In the genomic region with DNA sequence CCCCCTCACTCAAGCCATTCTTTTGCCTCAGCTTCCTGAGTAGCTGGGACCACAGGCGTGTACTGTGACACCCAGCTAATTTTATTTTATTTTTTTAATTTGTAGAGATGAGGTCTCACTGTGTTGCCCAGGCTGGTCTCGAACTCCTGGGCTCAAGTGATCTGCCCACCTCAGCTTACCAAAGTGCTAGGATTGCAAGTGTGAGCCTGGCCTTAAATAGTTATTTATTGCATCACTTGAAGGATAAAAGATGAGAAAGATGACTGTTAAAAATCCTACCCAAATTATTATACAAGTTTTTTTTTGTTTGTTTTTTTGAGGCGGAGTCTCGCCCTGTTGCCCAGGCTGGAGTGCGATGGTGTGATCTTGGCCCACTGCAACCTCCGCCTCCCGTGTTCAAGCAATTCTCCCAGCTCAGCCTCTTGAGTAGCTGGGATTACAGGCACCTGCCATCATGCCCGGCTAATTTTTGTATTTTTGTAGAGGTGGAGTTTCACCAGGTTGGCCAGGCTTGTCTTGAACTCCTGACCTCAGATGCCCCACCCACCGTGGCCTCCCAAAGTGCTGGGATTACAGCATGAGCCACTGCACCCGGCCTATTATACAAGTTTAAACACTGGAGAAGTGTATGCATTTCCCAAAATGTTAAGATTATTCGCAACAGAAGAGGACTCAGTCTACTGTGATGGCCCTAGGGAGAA, we compare ENCODE assay signal across 17 cellular contexts. TPM values are rescaled to one million over a fixed set of nuclear protein-coding genes. Genes with fewer than 3 reads are reported as not detected.
DNase-seq lines count a peak whose midpoint lies in the region; ATAC-seq, FAIRE-seq and TF ChIP-seq lines count a peak whose summit lies in the region.
"Had no signal": no experiment of that assay in that cellular context is flagged by ENCODE, and none has a peak within 500 bp of the region (broad histone marks: within the 10 kb centered on the region; RNA-seq: fewer than 3 reads in every experiment).

No MANE protein-coding gene starts in this region.

- no peaks in the 10 kb centered on the region for H4K20me1 ChIP-seq in Karpas-422 (ENCODE audit: insufficient read depth, low read depth, low read length)
- peaks cover 2% of the 10 kb centered on the region for H4K20me1 ChIP-seq in endothelial cell of umbilical vein (replicated peaks; ENCODE audit: control insufficient read depth, extremely low read depth, insufficient read depth, low read length)

- TF ChIP-seq CTCF in endothelial cell of umbilical vein (IDR thresholded peaks at IDR 0.05; ENCODE audit: extremely low read depth in 1 of 2, insufficient read depth in 1 of 2, low read depth in 1 of 2, low read length in 2 of 2) = no peak

- H3K9me3 Mint-ChIP-seq in activated T-cell treated with anti-CD3 and anti-CD28 coated beads, Interleukin-2, amount 50 U/mL, for 24 hours = peaks cover 4% of the 10 kb centered on the region

- CTCF ChIA-PET in endothelial cell of umbilical vein (lab: Charles Lee) = interaction anchor here (0.7 to 1.8 kb wide), 6 partner anchors 11 to 25 kb away, joined by 3 to 10 read pairs (median 4); partner anchors contain the start of gene SF3A3

- no peaks in the 10 kb centered on the region for H3K9me1 ChIP-seq in endothelial cell of umbilical vein (replicated peaks; ENCODE audit: control insufficient read depth, extremely low read depth, insufficient read depth, low read length)

- ATAC-seq in GM19395 (IDR thresholded peaks at IDR 0.05; ENCODE audit: unreplicated experiment) = no peak

- H3K27me3 ChIP-seq in Karpas-422 (ENCODE audit: low read length) (no peaks in the 10 kb centered on the region), endothelial cell of umbilical vein (ENCODE audit: control insufficient read depth in 2 of 2, insufficient read depth in 2 of 2, low read length in 2 of 2) (no peaks in the 10 kb centered on the region), rectal smooth muscle tissue (ENCODE audit: control insufficient read depth, insufficient read depth, low read length) (no peaks in the 10 kb centered on the region)
- H3K27me3 ChIP-seq: SJCRH30, spleen, upper lobe of left lung had no signal

- dilution Hi-C loops in endothelial cell of umbilical vein (cut with MboI; ENCODE audit: extremely low pct_ligation_motif_present, low sequenced_read_pairs) = no loop called here

- H3K27ac ChIP-seq in Karpas-422 (ENCODE audit: low read length) = no peak overlapping the region
- H3K27ac ChIP-seq in endothelial cell of umbilical vein (ENCODE audit: insufficient read depth, low read depth, low read length) = peak overlapping the region; percentile 81
- peak overlapping the region; percentile 89 for H3K27ac ChIP-seq in rectal smooth muscle tissue (ENCODE audit: low read depth, low read length)
- H3K27ac ChIP-seq: SJCRH30 had no signal

- H3K4me3 ChIP-seq in Karpas-422 (ENCODE audit: low read length) (no peak overlapping the region), endothelial cell of umbilical vein (replicated peaks in 1 of 3; ENCODE audit: insufficient read depth in 1 of 3, low read depth in 1 of 3, low read length in 3 of 3) (no peak overlapping the region), rectal smooth muscle tissue (ENCODE audit: low read length) (no peak overlapping the region)
- H3K4me3 ChIP-seq: SJCRH30 had no signal

- intact Hi-C loops in endothelial cell of umbilical vein (cut with micrococcal nuclease) = loop anchor here (10.0 kb wide), 1 partner anchor 440 kb away; no protein-coding TSS in a partner anchor

- peak overlapping the region; percentile 96 for H3K4me3 Mint-ChIP-seq in activated T-cell treated with anti-CD3 and anti-CD28 coated beads, Interleukin-2, amount 50 U/mL, for 24 hours

- peaks cover 77% of the 10 kb centered on the region for H3K36me3 Mint-ChIP-seq in activated T-cell treated with anti-CD3 and anti-CD28 coated beads, Interleukin-2, amount 50 U/mL, for 24 hours (ENCODE audit: low read depth)

- H3K4me1 Mint-ChIP-seq in activated T-cell treated with anti-CD3 and anti-CD28 coated beads, Interleukin-2, amount 50 U/mL, for 24 hours (ENCODE audit: low read depth) = peaks cover 67% of the 10 kb centered on the region

- H3K79me2 ChIP-seq in Karpas-422 (ENCODE audit: low read length) (peaks cover 45% of the 10 kb centered on the region), endothelial cell of umbilical vein (ENCODE audit: control insufficient read depth, insufficient read depth, low read length) (peaks cover 47% of the 10 kb centered on the region)

- POLR2A ChIA-PET in endothelial cell of umbilical vein (lab: Charles Lee) = interaction anchor here (1.1 kb wide), 1 partner anchor 15 kb away, joined by 3 read pairs; no protein-coding TSS in a partner anchor

- no peaks in the 10 kb centered on the region for H3K27me3 Mint-ChIP-seq in activated T-cell treated with anti-CD3 and anti-CD28 coated beads, Interleukin-2, amount 50 U/mL, for 24 hours

- H3K36me3 ChIP-seq in Karpas-422 (ENCODE audit: insufficient read depth, low read length) (peaks cover 23% of the 10 kb centered on the region), endothelial cell of umbilical vein (ENCODE audit: control insufficient read depth in 2 of 2, extremely low read depth in 1 of 2, insufficient read depth in 2 of 2, low read length in 2 of 2) (peaks cover 10 to 14% of the 10 kb centered on the region in 2 experiments), rectal smooth muscle tissue (ENCODE audit: control insufficient read depth, insufficient read depth, low read length) (peaks cover 17% of the 10 kb centered on the region)

- no TSS peak for BruUV-seq in endothelial cell of umbilical vein (replicated peaks; lab: Mats Ljungman, UMichigan)

- H3K9me3 ChIP-seq in Karpas-422 (ENCODE audit: low read length) = no peaks in the 10 kb centered on the region
- no peaks in the 10 kb centered on the region for H3K9me3 ChIP-seq in endothelial cell of umbilical vein (replicated peaks; ENCODE audit: control insufficient read depth, insufficient read depth, low read length)
- H3K9me3 ChIP-seq: SJCRH30, upper lobe of left lung had no signal

- DNase-seq in activated T-cell treated with anti-CD3 and anti-CD28 coated beads, Interleukin-2, amount 50 U/mL, for 24 hours = no peak
- no peak for DNase-seq in activated T-cell treated with anti-CD3 and anti-CD28 coated beads for 4 hours
- DNase-seq in Karpas-422 = no peak
- DNase-seq in endothelial cell of umbilical vein (ENCODE audit: low read depth, low spot score) = no peak
- no peak for DNase-seq in RCC 7860 (ENCODE audit: low spot score)
- DNase-seq in stimulated activated CD4-positive, alpha-beta T cell treated with anti-CD3 and anti-CD28 coated beads, Interleukin-2, amount 100 ng/mL, for 48 hours = no peak
- DNase-seq: ACHN; activated CD8-positive, alpha-beta memory T cell treated with anti-CD3 and anti-CD28 coated beads, Interleukin-2, amount 50 U/mL, for 48 hours; DMS153; NCI-H2029 treated with DMSO at 0.1 percent for 48 hours; SJCRH30; spleen; upper lobe of left lung had no signal

- no peak for TF ChIP-seq POLR2A in endothelial cell of umbilical vein (IDR thresholded peaks at IDR 0.05; ENCODE audit: low read depth, low read length)

- no peak overlapping the region for H2AFZ ChIP-seq in Karpas-422 (ENCODE audit: low read length)
- no peak overlapping the region for H2AFZ ChIP-seq in endothelial cell of umbilical vein (ENCODE audit: low read depth, low read length)

- H3K4me1 ChIP-seq in Karpas-422 (ENCODE audit: low read length) = peaks cover 15% of the 10 kb centered on the region
- H3K4me1 ChIP-seq in endothelial cell of umbilical vein (ENCODE audit: control insufficient read depth, extremely low read depth, insufficient read depth, low read length) = peaks cover 39% of the 10 kb centered on the region
- H3K4me1 ChIP-seq in rectal smooth muscle tissue (ENCODE audit: control insufficient read depth, insufficient read depth, low read length) = peaks cover 40% of the 10 kb centered on the region

- H3K9ac ChIP-seq in Karpas-422 (ENCODE audit: low read length) (no peak overlapping the region), endothelial cell of umbilical vein (replicated peaks; ENCODE audit: extremely low read depth, insufficient read depth, low read length) (no peak overlapping the region), rectal smooth muscle tissue (ENCODE audit: low read length) (no peak overlapping the region)

- H3K4me2 ChIP-seq in Karpas-422 (ENCODE audit: low read depth, low read length, poor library complexity, severe bottlenecking) (peak overlapping the region; percentile 76), endothelial cell of umbilical vein (ENCODE audit: insufficient read depth, low read length) (no peak overlapping the region)

- FAIRE-seq in endothelial cell of umbilical vein (lab: Jason Lieb, UNC) = no peak
- FAIRE-seq in RCC 7860 (lab: Jason Lieb, UNC) = no peak
- FAIRE-seq: bronchial epithelial cell, TTC549 had no signal

- H3K27ac Mint-ChIP-seq in activated T-cell treated with anti-CD3 and anti-CD28 coated beads, Interleukin-2, amount 50 U/mL, for 24 hours = peak overlapping the region; percentile 89

- H3K9me2 ChIP-seq in Karpas-422 (replicated peaks; ENCODE audit: insufficient read depth, low read length) = no peaks in the 10 kb centered on the region

RNA-seq across cellular contexts. Expression of gene UTP11, which starts 2.3 kb away (rescaled TPM):
- 27.3 and 31.1 TPM in 2 replicates for total RNA-seq in Karpas-422 (2014; rRNA removed; shearing (Covaris generic); ENCODE audit: low replicate concordance)
- total RNA-seq in endothelial cell of umbilical vein = 54.1 and 60.1 TPM in 2 replicates
- 13.8 and 20.1 TPM in 2 replicates for polyA plus RNA-seq in endothelial cell of umbilical vein
- 28.5 and 34.9 TPM in 2 replicates for polyA plus RNA-seq in endothelial cell of umbilical vein (2011; cell fraction: cytosol; rRNA removed)
- polyA plus RNA-seq in endothelial cell of umbilical vein (2011; cell fraction: nucleus; rRNA removed) = 22.2 and 28.2 TPM in 2 replicates
- polyA plus RNA-seq in endothelial cell of umbilical vein (2012) = 42.6 and 48.1 TPM in 2 replicates
- polyA minus RNA-seq in endothelial cell of umbilical vein = 12.6 and 13.9 TPM in 2 replicates
- 14.2 TPM for polyA minus RNA-seq in endothelial cell of umbilical vein (2011; cell fraction: cytosol; rRNA and poly(A)+ RNA removed)
- polyA minus RNA-seq in endothelial cell of umbilical vein (2011; cell fraction: nucleus; rRNA and poly(A)+ RNA removed) = 24.0 and 34.8 TPM in 2 replicates

RNA-seq across cellular contexts. Expression of gene FHL3, which starts 9.6 kb away (rescaled TPM):
- 4.6 and 10.7 TPM in 2 replicates for total RNA-seq in Karpas-422 (2014; rRNA removed; shearing (Covaris generic); ENCODE audit: low replicate concordance)
- total RNA-seq in endothelial cell of umbilical vein = 58.7 and 63.8 TPM in 2 replicates
- 21.3 and 26.1 TPM in 2 replicates for polyA plus RNA-seq in endothelial cell of umbilical vein
- polyA plus RNA-seq in endothelial cell of umbilical vein (2011; cell fraction: cytosol; rRNA removed) = 23.4 and 25.6 TPM in 2 replicates
- polyA plus RNA-seq in endothelial cell of umbilical vein (2011; cell fraction: nucleus; rRNA removed) = 52.4 and 54.1 TPM in 2 replicates
- polyA plus RNA-seq in endothelial cell of umbilical vein (2012) = 28.2 and 31.4 TPM in 2 replicates
- 41.8 and 59.1 TPM in 2 replicates for polyA minus RNA-seq in endothelial cell of umbilical vein
- 11.6 TPM for polyA minus RNA-seq in endothelial cell of umbilical vein (2011; cell fraction: cytosol; rRNA and poly(A)+ RNA removed)
- polyA minus RNA-seq in endothelial cell of umbilical vein (2011; cell fraction: nucleus; rRNA and poly(A)+ RNA removed) = 57.2 and 60.0 TPM in 2 replicates

RNA-seq across cellular contexts. Expression of gene SF3A3, which starts 25.1 kb away (rescaled TPM):
- 56.8 and 124 TPM in 2 replicates for total RNA-seq in Karpas-422 (2014; rRNA removed; shearing (Covaris generic); ENCODE audit: low replicate concordance)
- 97.3 and 107 TPM in 2 replicates for total RNA-seq in endothelial cell of umbilical vein
- polyA plus RNA-seq in endothelial cell of umbilical vein = 20.5 and 26.1 TPM in 2 replicates
- polyA plus RNA-seq in endothelial cell of umbilical vein (2011; cell fraction: cytosol; rRNA removed) = 39.8 and 40.9 TPM in 2 replicates
- 86.3 and 96.9 TPM in 2 replicates for polyA plus RNA-seq in endothelial cell of umbilical vein (2011; cell fraction: nucleus; rRNA removed)
- 62.2 and 91.2 TPM in 2 replicates for polyA plus RNA-seq in endothelial cell of umbilical vein (2012)
- 32.0 and 32.2 TPM in 2 replicates for polyA minus RNA-seq in endothelial cell of umbilical vein
- polyA minus RNA-seq in endothelial cell of umbilical vein (2011; cell fraction: cytosol; rRNA and poly(A)+ RNA removed) = 55.5 TPM
- polyA minus RNA-seq in endothelial cell of umbilical vein (2011; cell fraction: nucleus; rRNA and poly(A)+ RNA removed) = 36.3 and 50.2 TPM in 2 replicates

RNA-seq across cellular contexts. Expression of gene POU3F1, which starts 31.7 kb away (rescaled TPM):
- 0.07 TPM in 1 of 2 replicates, not detected in the other for total RNA-seq in Karpas-422 (2014; rRNA removed; shearing (Covaris generic); ENCODE audit: low replicate concordance)
- total RNA-seq in endothelial cell of umbilical vein = not detected in 2 replicates
- polyA plus RNA-seq in endothelial cell of umbilical vein = not detected in 2 replicates
- not detected in 2 replicates for polyA plus RNA-seq in endothelial cell of umbilical vein (2011; cell fraction: cytosol; rRNA removed)
- polyA plus RNA-seq in endothelial cell of umbilical vein (2011; cell fraction: nucleus; rRNA removed) = not detected in 2 replicates
- polyA plus RNA-seq in endothelial cell of umbilical vein (2012) = not detected in 2 replicates
- not detected in 2 replicates for polyA minus RNA-seq in endothelial cell of umbilical vein
- polyA minus RNA-seq in endothelial cell of umbilical vein (2011; cell fraction: cytosol; rRNA and poly(A)+ RNA removed) = not detected
- polyA minus RNA-seq in endothelial cell of umbilical vein (2011; cell fraction: nucleus; rRNA and poly(A)+ RNA removed) = not detected in 2 replicates
